ENCODE assay signal across 25 cellular contexts in the genomic region with DNA sequence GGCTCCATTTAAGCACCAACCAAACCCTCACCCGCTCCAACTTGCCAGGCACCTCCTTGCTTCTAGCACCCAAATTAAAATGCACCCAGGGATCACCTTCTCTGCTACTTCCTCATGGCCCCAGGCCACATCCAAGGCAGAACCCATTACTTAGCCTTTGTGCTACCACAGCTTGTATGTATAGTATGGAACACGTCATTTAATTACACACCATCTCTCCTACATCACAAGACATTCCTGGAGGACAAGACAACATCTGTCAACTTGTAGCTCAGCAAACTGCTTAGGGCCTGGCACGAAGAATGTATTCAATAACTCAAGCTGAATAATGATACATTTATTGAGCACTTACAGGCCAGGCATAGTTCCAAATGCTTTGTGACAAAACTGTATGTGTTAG.
"Had no signal": no experiment of that assay in that cellular context is flagged by ENCODE, and none has a peak within 500 bp of the region (broad histone marks: within the 10 kb centered on the region; RNA-seq: fewer than 3 reads in every experiment).

No MANE protein-coding gene starts in this region.

- H3K36me3 ChIP-seq: cardiac muscle cell, neural progenitor cell had no signal

- H3K27me3 ChIP-seq: cardiac muscle cell, neural progenitor cell, sigmoid colon, upper lobe of right lung had no signal

- H3K27me3 Mint-ChIP-seq: activated B cell treated with CpG ODN at 0.5 μM for 24 hours; activated CD4-positive, alpha-beta T cell treated with anti-CD3 and anti-CD28 coated beads for 36 hours; activated naive CD8-positive, alpha-beta T cell treated with anti-CD3 and anti-CD28 coated beads, Interleukin-2, amount 10 ng/mL, durations not matched to agents 7 days and 5 days; naive B cell had no signal

- H3K4me1 ChIP-seq: sigmoid colon had no signal

- H3K4me3 Mint-ChIP-seq: activated B cell treated with CpG ODN at 0.5 μM for 24 hours; activated CD4-positive, alpha-beta T cell treated with anti-CD3 and anti-CD28 coated beads for 36 hours; activated naive CD8-positive, alpha-beta T cell treated with anti-CD3 and anti-CD28 coated beads, Interleukin-2, amount 10 ng/mL, durations not matched to agents 7 days and 5 days; activated T-cell treated with anti-CD3 and anti-CD28 coated beads, Interleukin-2, amount 50 U/mL, for 4 hours; naive B cell; neural progenitor cell had no signal

- H3K4me3 ChIP-seq: cardiac muscle cell, lower lobe of right lung, neural progenitor cell, sigmoid colon, smooth muscle cell, upper lobe of right lung had no signal

- FAIRE-seq: kidney had no signal

- H3K27ac Mint-ChIP-seq: activated B cell treated with CpG ODN at 0.5 μM for 24 hours; activated naive CD8-positive, alpha-beta T cell treated with anti-CD3 and anti-CD28 coated beads, Interleukin-2, amount 10 ng/mL, durations not matched to agents 7 days and 5 days; activated T-helper 2 cell treated with anti-CD3 and anti-CD28 coated beads, Interferon-gamma antibody, Interleukin-2, Interleukin-4, amounts not matched to agents 10 μg/mL and 5 μg/mL and 100 μg/mL, durations not matched to agents 14 hours and 24 hours and 36 hours; neural progenitor cell had no signal

- H3K9me3 Mint-ChIP-seq: activated B cell treated with CpG ODN at 0.5 μM for 24 hours; activated naive CD8-positive, alpha-beta T cell treated with anti-CD3 and anti-CD28 coated beads, Interleukin-2, amount 10 ng/mL, durations not matched to agents 7 days and 5 days; activated T-cell treated with anti-CD3 and anti-CD28 coated beads, Interleukin-2, amount 50 U/mL, for 4 hours; activated T-helper 2 cell treated with anti-CD3 and anti-CD28 coated beads, Interferon-gamma antibody, Interleukin-2, Interleukin-4, amounts not matched to agents 10 μg/mL and 5 μg/mL and 100 μg/mL, durations not matched to agents 14 hours and 24 hours and 36 hours; naive B cell; neural progenitor cell had no signal

- H3K27ac ChIP-seq: cardiac muscle cell, lower lobe of right lung, neural progenitor cell, sigmoid colon, upper lobe of right lung had no signal

- ATAC-seq: activated CD4-positive, alpha-beta T cell treated with anti-CD3 and anti-CD28 coated beads for 36 hours; activated T-cell treated with anti-CD3 and anti-CD28 coated beads, Interleukin-2, amount 50 U/mL, for 4 hours; left lobe of liver; lower lobe of right lung; upper lobe of right lung had no signal

- DNase-seq: activated B cell treated with CpG ODN at 0.5 μM for 24 hours; activated CD4-positive, alpha-beta T cell treated with anti-CD3 and anti-CD28 coated beads for 36 hours; activated CD4-positive, alpha-beta T cell treated with anti-CD3 and anti-CD28 coated beads, Interleukin-2, amount 50 U/mL, for 4 hours; activated CD8-positive, alpha-beta memory T cell treated with anti-CD3 and anti-CD28 coated beads for 24 hours; activated CD8-positive, alpha-beta memory T cell treated with anti-CD3 and anti-CD28 coated beads, Interleukin-2, amount 50 U/mL, for 4 hours; activated naive CD4-positive, alpha-beta T cell treated with Interleukin-2 at 50 U/mL for 16 hours; activated naive CD8-positive, alpha-beta T cell treated with anti-CD3 and anti-CD28 coated beads, Interleukin-2, amount 10 ng/mL, durations not matched to agents 7 days and 5 days; activated T-cell treated with anti-CD3 and anti-CD28 coated beads, Interleukin-2, amount 50 U/mL, for 4 hours; amygdala; dermis blood vessel endothelial cell; effector CD8-positive, alpha-beta T cell; kidney; lower lobe of right lung; naive B cell; sigmoid colon; stimulated activated CD4-positive, alpha-beta T cell treated with anti-CD3 and anti-CD28 coated beads, Interleukin-15, amount 100 ng/mL, for 24 hours; stimulated activated naive CD4-positive, alpha-beta T cell; T-helper 1 cell; T-helper 9 cell; upper lobe of right lung had no signal
